In genomic region chr4:125693233-125693632, GRCh38 we compare ENCODE assay signal across 21 cellular contexts.
"Had no signal": no experiment of that assay in that cellular context is flagged by ENCODE, and none has a peak within 500 bp of the region (broad histone marks: within the 10 kb centered on the region; RNA-seq: fewer than 3 reads in every experiment).

No MANE protein-coding gene starts in this region.

- H3K4me1 Mint-ChIP-seq: memory B cell; natural killer cell; stimulated activated naive B cell treated with anti-CD40 and anti-IgM and Interleukin-4, amounts not matched to agents 10 μg/mL and 1 μg/mL and 100 μg/mL, for 72 hours had no signal

- H3K4me3 ChIP-seq: dorsolateral prefrontal cortex, lung, ovary, psoas muscle, skin epidermis, spleen, thoracic aorta, transverse colon, upper lobe of right lung, vagina had no signal

- H3K27me3 ChIP-seq: ovary, spleen, transverse colon, upper lobe of right lung, vagina had no signal

- H3K4me1 ChIP-seq: psoas muscle, spleen, transverse colon, upper lobe of right lung, vagina had no signal

- H3K36me3 Mint-ChIP-seq: memory B cell; natural killer cell; stimulated activated naive B cell treated with anti-CD40 and anti-IgM and Interleukin-4, amounts not matched to agents 10 μg/mL and 1 μg/mL and 100 μg/mL, for 72 hours had no signal

- ATAC-seq: left lobe of liver; natural killer cell; psoas muscle; right cardiac atrium; stimulated activated naive B cell treated with anti-CD40 and anti-IgM and Interleukin-4, amounts not matched to agents 10 μg/mL and 1 μg/mL and 100 μg/mL, for 72 hours; upper lobe of right lung had no signal

- H3K4me3 Mint-ChIP-seq: memory B cell; natural killer cell; stimulated activated naive B cell treated with anti-CD40 and anti-IgM and Interleukin-4, amounts not matched to agents 10 μg/mL and 1 μg/mL and 100 μg/mL, for 72 hours; stimulated activated naive CD8-positive, alpha-beta T cell treated with anti-CD3 and anti-CD28 coated beads, Interleukin-15, Interleukin-2, amounts not matched to agents 100 ng/mL and 50 ng/mL, for 24 hours had no signal

- H3K27me3 Mint-ChIP-seq: memory B cell; stimulated activated naive B cell treated with anti-CD40 and anti-IgM and Interleukin-4, amounts not matched to agents 10 μg/mL and 1 μg/mL and 100 μg/mL, for 72 hours; stimulated activated naive CD8-positive, alpha-beta T cell treated with anti-CD3 and anti-CD28 coated beads, Interleukin-15, Interleukin-2, amounts not matched to agents 100 ng/mL and 50 ng/mL, for 24 hours had no signal

- H3K9me3 ChIP-seq: ovary, psoas muscle, thoracic aorta, transverse colon, upper lobe of right lung, vagina had no signal

- H3K27ac ChIP-seq: dorsolateral prefrontal cortex, ovary, psoas muscle, skin epidermis, spleen, thoracic aorta, transverse colon, upper lobe of right lung, vagina had no signal

- H3K36me3 ChIP-seq: ovary, spleen, thoracic aorta, transverse colon, upper lobe of right lung, vagina had no signal

- H3K27ac Mint-ChIP-seq: memory B cell; natural killer cell; stimulated activated naive B cell treated with anti-CD40 and anti-IgM and Interleukin-4, amounts not matched to agents 10 μg/mL and 1 μg/mL and 100 μg/mL, for 72 hours; stimulated activated naive CD8-positive, alpha-beta T cell treated with anti-CD3 and anti-CD28 coated beads, Interleukin-15, Interleukin-2, amounts not matched to agents 100 ng/mL and 50 ng/mL, for 24 hours had no signal

- DNase-seq: dorsolateral prefrontal cortex; effector CD4-positive, alpha-beta T cell; kidney; natural killer cell; occipital lobe; ovary; posterior cingulate gyrus; psoas muscle; right cardiac atrium; spleen; stimulated activated CD4-positive, alpha-beta T cell treated with anti-CD3 and anti-CD28 coated beads, Interleukin-2, amount 100 ng/mL, for 48 hours; stimulated activated naive B cell treated with anti-CD40 and anti-IgM and Interleukin-4, amounts not matched to agents 10 μg/mL and 1 μg/mL and 100 μg/mL, for 72 hours; transverse colon; upper lobe of right lung had no signal

- H3K9me3 Mint-ChIP-seq: natural killer cell had no signal
